ENCODE assay signal across 12 cellular contexts in the genomic region with DNA sequence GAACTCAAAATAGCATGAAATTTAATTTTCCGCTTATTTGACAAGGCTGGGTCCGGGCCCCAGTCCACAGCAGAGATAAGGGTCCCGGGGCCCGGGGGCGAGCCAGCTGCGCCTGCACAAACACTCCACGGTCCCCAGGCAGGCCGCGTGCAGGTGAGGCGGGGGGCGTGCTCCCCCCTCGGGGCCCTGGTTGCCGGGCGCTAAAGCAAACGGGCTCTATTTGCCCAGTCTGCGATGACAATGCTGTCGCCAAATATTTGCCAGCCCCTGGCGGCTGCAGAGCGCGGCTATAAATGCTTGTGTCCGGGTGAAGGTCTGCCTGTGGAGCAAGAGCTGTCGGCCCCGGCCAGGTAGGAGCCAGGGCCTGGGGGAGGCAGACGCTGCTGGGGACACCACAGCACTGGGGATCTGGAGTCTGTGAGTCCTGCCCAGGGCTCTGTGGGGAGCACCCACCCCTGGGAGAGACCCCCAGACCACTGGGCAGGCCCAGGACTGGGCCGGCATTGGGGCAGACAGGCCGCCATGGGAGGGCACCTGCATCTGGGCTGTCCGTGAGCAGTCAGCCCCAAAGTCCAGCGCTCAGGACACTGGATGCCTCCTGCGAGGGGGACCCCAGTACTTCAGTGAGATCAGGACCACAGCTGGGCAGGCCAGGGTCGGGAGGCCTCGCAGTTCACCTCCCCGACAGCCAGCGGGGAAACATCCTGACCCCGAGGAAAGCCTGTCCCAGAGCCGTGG. TPM values are rescaled to one million over a fixed set of nuclear protein-coding genes. Genes with fewer than 3 reads are reported as not detected.
A peak's percentile ranks its signal among the peaks of the same experiment; 100 is the strongest.
DNase-seq lines count a peak whose midpoint lies in the region; ATAC-seq and TF ChIP-seq lines count a peak whose summit lies in the region.
"Had no signal": no experiment of that assay in that cellular context is flagged by ENCODE, and none has a peak within 500 bp of the region (broad histone marks: within the 10 kb centered on the region; RNA-seq: fewer than 3 reads in every experiment).

Gene PERCC1, plus strand, starts transcription at position 320 of the 738 bp plus-strand sequence. CDS start 1,516 bp downstream, outside the sequence.

- POLR2A ChIA-PET in activated CD8-positive, alpha-beta T cell treated with anti-CD3 and anti-CD28 coated beads for 36 hours (lab: Charles Lee), result interaction anchor here (3.6 kb wide), 1 partner anchor 10 kb away, joined by 13 read pairs; the partner anchor contains the start of gene UQCC4
- POLR2A ChIA-PET in naive thymus-derived CD8-positive, alpha-beta T cell (lab: Charles Lee), result interaction anchor here (1.1 to 5.4 kb wide), 2 partner anchors 9 to 16 kb away, joined by 4 to 64 read pairs; partner anchors contain the start of gene UQCC4
- POLR2A ChIA-PET in CD4-positive, alpha-beta memory T cell (lab: Charles Lee; ENCODE audit: partially characterized antibody), result interaction anchor here (0.5 kb wide), 1 partner anchor 59 kb away, joined by 3 read pairs; no protein-coding TSS in a partner anchor

- no peaks in the 10 kb centered on the region for H3K9me3 Mint-ChIP-seq in activated CD8-positive, alpha-beta T cell treated with anti-CD3 and anti-CD28 coated beads for 36 hours
- no peaks in the 10 kb centered on the region for H3K9me3 Mint-ChIP-seq in naive thymus-derived CD8-positive, alpha-beta T cell
- no peaks in the 10 kb centered on the region for H3K9me3 Mint-ChIP-seq in CD4-positive, alpha-beta memory T cell
- H3K9me3 Mint-ChIP-seq: nephron had no signal

- intact Hi-C loops in activated CD8-positive, alpha-beta T cell treated with anti-CD3 and anti-CD28 coated beads for 36 hours (cut with micrococcal nuclease), result no loop called here
- intact Hi-C loops in CD4-positive, alpha-beta memory T cell (cut with micrococcal nuclease), result no loop called here

- no peak for TF ChIP-seq CTCF in activated CD8-positive, alpha-beta T cell treated with anti-CD3 and anti-CD28 coated beads for 36 hours (IDR thresholded peaks at IDR 0.05)

- H3K4me1 Mint-ChIP-seq in activated CD8-positive, alpha-beta T cell treated with anti-CD3 and anti-CD28 coated beads for 36 hours (ENCODE audit: low read depth), result no peaks in the 10 kb centered on the region
- peaks cover 0 to 7% (median 4%) of the 10 kb centered on the region in 4 donors for H3K4me1 Mint-ChIP-seq in naive thymus-derived CD8-positive, alpha-beta T cell
- no peaks in the 10 kb centered on the region for H3K4me1 Mint-ChIP-seq in CD4-positive, alpha-beta memory T cell
- H3K4me1 Mint-ChIP-seq: nephron had no signal

- no peaks in the 10 kb centered on the region for H3K36me3 Mint-ChIP-seq in activated CD8-positive, alpha-beta T cell treated with anti-CD3 and anti-CD28 coated beads for 36 hours (ENCODE audit: low read depth)
- no peaks in the 10 kb centered on the region for H3K36me3 Mint-ChIP-seq in naive thymus-derived CD8-positive, alpha-beta T cell
- no peaks in the 10 kb centered on the region for H3K36me3 Mint-ChIP-seq in CD4-positive, alpha-beta memory T cell

- CTCF ChIA-PET in activated CD8-positive, alpha-beta T cell treated with anti-CD3 and anti-CD28 coated beads for 36 hours (lab: Charles Lee), result no interaction called here
- CTCF ChIA-PET in CD4-positive, alpha-beta memory T cell (lab: Charles Lee; ENCODE audit: partially characterized antibody), result no interaction called here

- DNase-seq in DMS153 treated with DMSO at 0.1 percent for 48 hours (lab: John Stamatoyannopoulos, UW; ENCODE audit: unreplicated experiment) (peak; percentile 54), DMS153 (lab: John Stamatoyannopoulos, UW) (no peak), NCI-H146 (lab: John Stamatoyannopoulos, UW) (peak; percentile 98), D341Med (ENCODE audit: low spot score) (no peak)
- DNase-seq in activated CD8-positive, alpha-beta T cell treated with anti-CD3 and anti-CD28 coated beads for 36 hours, result no peak
- no peak for DNase-seq in naive thymus-derived CD8-positive, alpha-beta T cell
- DNase-seq in CD4-positive, alpha-beta memory T cell, result no peak
- DNase-seq: tibial artery had no signal

- no peaks in the 10 kb centered on the region for H3K36me3 ChIP-seq in CD4-positive, alpha-beta memory T cell (ENCODE audit: insufficient read depth, low read length)

- no peaks in the 10 kb centered on the region for H3K4me1 ChIP-seq in CD4-positive, alpha-beta memory T cell (ENCODE audit: insufficient read depth, low read length)

- no peak within 1 kb of the TSS for H3K27ac ChIP-seq in CD4-positive, alpha-beta memory T cell (ENCODE audit: low read depth, low read length)
- H3K27ac ChIP-seq: tibial artery had no signal

- peak within 1 kb of the TSS; percentile 59 for H3K27ac Mint-ChIP-seq in activated CD8-positive, alpha-beta T cell treated with anti-CD3 and anti-CD28 coated beads for 36 hours
- H3K27ac Mint-ChIP-seq in naive thymus-derived CD8-positive, alpha-beta T cell, result peak within 1 kb of the TSS; percentile 51 to 93 (median 83)
- peak within 1 kb of the TSS in 1 of 7 donors; percentile 68 for H3K27ac Mint-ChIP-seq in CD4-positive, alpha-beta memory T cell

- H3K4me3 Mint-ChIP-seq in activated CD8-positive, alpha-beta T cell treated with anti-CD3 and anti-CD28 coated beads for 36 hours, result peak within 1 kb of the TSS; percentile 56
- peak within 1 kb of the TSS; percentile 54 to 86 (median 74) for H3K4me3 Mint-ChIP-seq in naive thymus-derived CD8-positive, alpha-beta T cell
- H3K4me3 Mint-ChIP-seq in CD4-positive, alpha-beta memory T cell, result peak within 1 kb of the TSS in 1 of 8 donors; percentile 20
- H3K4me3 Mint-ChIP-seq: nephron had no signal

- H3K27me3 Mint-ChIP-seq in activated CD8-positive, alpha-beta T cell treated with anti-CD3 and anti-CD28 coated beads for 36 hours, result no peaks in the 10 kb centered on the region
- no peaks in the 10 kb centered on the region for H3K27me3 Mint-ChIP-seq in naive thymus-derived CD8-positive, alpha-beta T cell
- no peaks in the 10 kb centered on the region for H3K27me3 Mint-ChIP-seq in CD4-positive, alpha-beta memory T cell

- no peak within 1 kb of the TSS for H3K4me3 ChIP-seq in CD4-positive, alpha-beta memory T cell (ENCODE audit: low read length in 2 of 2)
- H3K4me3 ChIP-seq: dorsolateral prefrontal cortex, tibial artery had no signal

- H3K27me3 ChIP-seq in CD4-positive, alpha-beta memory T cell (ENCODE audit: insufficient read depth, low read length), result no peaks in the 10 kb centered on the region
- H3K27me3 ChIP-seq: dorsolateral prefrontal cortex had no signal

- no peak for ATAC-seq in activated CD8-positive, alpha-beta T cell treated with anti-CD3 and anti-CD28 coated beads for 36 hours
- ATAC-seq in naive thymus-derived CD8-positive, alpha-beta T cell, result no peak
- no peak for ATAC-seq in GM18502 (IDR thresholded peaks at IDR 0.05; ENCODE audit: poor library complexity, unreplicated experiment)

- H3K9me3 ChIP-seq in CD4-positive, alpha-beta memory T cell (ENCODE audit: control insufficient read depth in 1 of 2, low read length in 2 of 2), result no peaks in the 10 kb centered on the region
- H3K9me3 ChIP-seq: tibial artery had no signal

RNA-seq across cellular contexts. Expression of gene PERCC1, which starts in this region (rescaled TPM):
- total RNA-seq in activated CD8-positive, alpha-beta T cell treated with anti-CD3 and anti-CD28 coated beads for 36 hours, result under 1 TPM in 1 of 2 experiments, not detected in 1; 0.29 TPM
- 1 to 10 TPM; 2.3 to 2.7 TPM for total RNA-seq in naive thymus-derived CD8-positive, alpha-beta T cell
- polyA plus RNA-seq in naive thymus-derived CD8-positive, alpha-beta T cell, result under 1 TPM in 1 of 3 donors, not detected in 2; 0.19 TPM
- total RNA-seq in CD4-positive, alpha-beta memory T cell, result under 1 TPM; 0.49 to 0.50 TPM
- polyA plus RNA-seq in CD4-positive, alpha-beta memory T cell, result not detected
- total RNA-seq: A172 had no signal

Comparison
In these comparisons a context has a peak if more than half of its experiments do, and no peak if none do; other contexts are left out.
1. DNase-seq: peak in DMS153 treated with DMSO at 0.1 percent for 48 hours (single experiment) and NCI-H146 (single experiment); none in DMS153 (single experiment), activated CD8-positive, alpha-beta T cell treated with anti-CD3 and anti-CD28 coated beads for 36 hours (single experiment), naive thymus-derived CD8-positive, alpha-beta T cell (0 of 10), D341Med (single experiment) and CD4-positive, alpha-beta memory T cell (0 of 5).